In genomic region chr2:169478745-169479256, GRCh38 we compare ENCODE assay signal across 7 cellular contexts. TPM values are rescaled to one million over a fixed set of nuclear protein-coding genes. Genes with fewer than 3 reads are reported as not detected.
DNase-seq lines count a peak whose midpoint lies in the region; ATAC-seq, FAIRE-seq and TF ChIP-seq lines count a peak whose summit lies in the region.

No MANE protein-coding gene starts in this region.

- TF ChIP-seq CTCF in HCT116 (IDR thresholded peaks at IDR 0.05 in 2 of 3, conservative IDR thresholded peaks at IDR 0.05 in 1 of 3; ENCODE audit: borderline replicate concordance in 1 of 3, insufficient read depth in 1 of 3, low read depth in 2 of 3, low read length in 2 of 3) (no peak), spleen (IDR thresholded peaks at IDR 0.05 in 8 of 11, conservative IDR thresholded peaks at IDR 0.05 in 3 of 11) (no peak)

- H2AFZ ChIP-seq in HCT116 (ENCODE audit: low read depth, low read length, poor library complexity, severe bottlenecking): peak overlapping the region; percentile 77

- H3K79me2 ChIP-seq in HCT116 (ENCODE audit: insufficient read depth, low read length): no peaks in the 10 kb centered on the region; the same call in 1 of the 2 replicates

- TF ChIP-seq POLR2A in HCT116 (IDR thresholded peaks at IDR 0.05; ENCODE audit: borderline replicate concordance, extremely low read depth, insufficient read depth, insufficient read length) (peak; percentile 6), spleen (IDR thresholded peaks at IDR 0.05) (no peak)

- RAD21 ChIA-PET in HCT116 (lab: Charles Lee; ENCODE audit: low non-redundant PET in 1 of 2, low total read pairs in 2 of 2, uncharacterized antibody in 2 of 2, unreplicated experiment in 2 of 2): no interaction called here

- no peaks in the 10 kb centered on the region for H3K36me3 Mint-ChIP-seq in activated CD4-positive, alpha-beta memory T cell treated with anti-CD3 and anti-CD28 coated beads, Interleukin-2, amount 10 ng/mL, durations not matched to agents 7 days and 5 days (ENCODE audit: low read depth)

- peaks cover 20% of the 10 kb centered on the region for H3K4me1 Mint-ChIP-seq in activated CD4-positive, alpha-beta memory T cell treated with anti-CD3 and anti-CD28 coated beads, Interleukin-2, amount 10 ng/mL, durations not matched to agents 7 days and 5 days

- H3K4me2 ChIP-seq in HCT116 (ENCODE audit: low read length): peak overlapping the region; percentile 75

- H3K4me3 Mint-ChIP-seq in activated CD4-positive, alpha-beta memory T cell treated with anti-CD3 and anti-CD28 coated beads, Interleukin-2, amount 10 ng/mL, durations not matched to agents 7 days and 5 days: peak overlapping the region; percentile 84

- no peaks in the 10 kb centered on the region for H3K9me3 Mint-ChIP-seq in activated CD4-positive, alpha-beta memory T cell treated with anti-CD3 and anti-CD28 coated beads, Interleukin-2, amount 10 ng/mL, durations not matched to agents 7 days and 5 days

- H3K36me3 ChIP-seq in HCT116 (ENCODE audit: control insufficient read depth in 1 of 2, insufficient read depth in 2 of 2, low read length in 2 of 2) (no peaks in the 10 kb centered on the region), iPS DF 6.9 (ENCODE audit: control insufficient read depth, insufficient read depth, low read length) (no peaks in the 10 kb centered on the region), spleen (peaks cover 0 to 17% (median 2%) of the 10 kb centered on the region in 6 donors)

- DNase-seq in HCT116 (ENCODE audit: low read depth, low spot score) (no peak), iPS DF 6.9 (ENCODE audit: low read depth, low spot score) (no peak), spleen (no peak), cortex of kidney (lab: John Stamatoyannopoulos, UW) (no peak), iPS-NIHi11 (ENCODE audit: low spot score) (no peak), urothelium cell line (ENCODE audit: low spot score) (no peak)
- no peak for DNase-seq in activated CD4-positive, alpha-beta memory T cell treated with anti-CD3 and anti-CD28 coated beads, Interleukin-2, amount 10 ng/mL, durations not matched to agents 7 days and 5 days

- H3K27me3 ChIP-seq in HCT116 (ENCODE audit: insufficient read depth, low read length) (no peaks in the 10 kb centered on the region), iPS DF 6.9 (ENCODE audit: control insufficient read depth, insufficient read depth, low read length) (peaks cover 16% of the 10 kb centered on the region), spleen (replicated peaks in 1 of 7) (no peaks in the 10 kb centered on the region)

- POLR2A ChIA-PET in HCT116 (lab: Charles Lee): interaction anchor here (1.1 kb wide), 1 partner anchor 10 kb away, joined by 3 read pairs; no protein-coding TSS in a partner anchor
- POLR2A ChIA-PET in activated CD4-positive, alpha-beta memory T cell treated with anti-CD3 and anti-CD28 coated beads, Interleukin-2, amount 10 ng/mL, durations not matched to agents 7 days and 5 days (lab: Charles Lee): interaction anchor here (0.9 to 2.3 kb wide), 7 partner anchors 8 to 117 kb away, joined by 3 to 7 read pairs (median 3); partner anchors contain the start of genes FASTKD1 and LRP2

- no TSS peak for BruUV-seq in HCT116 (replicated peaks; lab: Mats Ljungman, UMichigan)

- H3K4me3 ChIP-seq in HCT116 (replicated peaks in 1 of 2; ENCODE audit: low read depth in 1 of 2, low read length in 2 of 2) (peak overlapping the region; percentile 54 to 68), iPS DF 6.9 (ENCODE audit: low read length) (peak overlapping the region; percentile 60; the same call in 1 of the 2 replicates), spleen (peak overlapping the region; percentile 49 to 97 (median 84))

- no peaks in the 10 kb centered on the region for H3K9me2 ChIP-seq in HCT116 (ENCODE audit: insufficient read depth)

- no peak for TF ChIP-seq RAD21 in HCT116 (IDR thresholded peaks at IDR 0.05; ENCODE audit: low read depth)

- H3K27ac Mint-ChIP-seq in activated CD4-positive, alpha-beta memory T cell treated with anti-CD3 and anti-CD28 coated beads, Interleukin-2, amount 10 ng/mL, durations not matched to agents 7 days and 5 days: no peak overlapping the region

- no peaks in the 10 kb centered on the region for H3K27me3 Mint-ChIP-seq in activated CD4-positive, alpha-beta memory T cell treated with anti-CD3 and anti-CD28 coated beads, Interleukin-2, amount 10 ng/mL, durations not matched to agents 7 days and 5 days

- ATAC-seq in HCT116: peak; percentile 7; the same call in 1 of the 2 replicates

- WGBS in iPS DF 6.9 (ENCODE audit: insufficient coverage, insufficient read length): no CpG with 5 or more reads among the region's 14 CpGs
- WGBS in spleen, 5 donors: 72 to 83% (median 79%) methylated on average over 14 of the region's 14 CpGs

- H3K4me1 ChIP-seq in HCT116 (ENCODE audit: control insufficient read depth in 1 of 2, insufficient read depth in 2 of 2, low read length in 2 of 2) (peaks cover 0 to 12% of the 10 kb centered on the region in 2 experiments; a peak in 1 of 4 replicates), iPS DF 6.9 (ENCODE audit: control insufficient read depth, insufficient read depth, low read length) (no peaks in the 10 kb centered on the region), spleen (peaks cover 0 to 25% (median 4%) of the 10 kb centered on the region in 6 donors)

- no peaks in the 10 kb centered on the region for H4K20me1 ChIP-seq in HCT116 (ENCODE audit: insufficient read depth)

- intact Hi-C loops in HCT116 (cut with micrococcal nuclease): no loop called here
- intact Hi-C loops in spleen (cut with DNase I; ENCODE audit: low total_unique reads): no loop called here

- H3K9ac ChIP-seq in HCT116 (ENCODE audit: low read length): peak overlapping the region; percentile 63; the same call in 1 of the 2 replicates

- H3K9me3 ChIP-seq in HCT116 (ENCODE audit: control insufficient read depth in 1 of 2, insufficient read depth in 1 of 2, low read depth in 1 of 2, low read length in 2 of 2): no peaks in the 10 kb centered on the region
- H3K9me3 ChIP-seq in iPS DF 6.9 (ENCODE audit: control insufficient read depth, insufficient read depth, low read length): no peaks in the 10 kb centered on the region
- no peaks in the 10 kb centered on the region for H3K9me3 ChIP-seq in spleen

- no peak for FAIRE-seq in urothelium cell line (lab: Jason Lieb, UNC)

- H3K27ac ChIP-seq in HCT116 (ENCODE audit: low read depth, low read length) (peak overlapping the region; percentile 11; the same call in 1 of the 2 replicates), iPS DF 6.9 (ENCODE audit: low read length) (no peak overlapping the region), spleen (peak overlapping the region in 7 of 8 donors; percentile 46 to 80 (median 70))

- CTCF ChIA-PET in HCT116 (lab: Charles Lee): interaction anchor here (1.0 to 1.3 kb wide), 2 partner anchors 10 to 346 kb away, joined by 3 read pairs; partner anchors contain the start of gene METTL5
- CTCF ChIA-PET in activated CD4-positive, alpha-beta memory T cell treated with anti-CD3 and anti-CD28 coated beads, Interleukin-2, amount 10 ng/mL, durations not matched to agents 7 days and 5 days (lab: Charles Lee): interaction anchor here (0.9 to 4.3 kb wide), 11 partner anchors 8 to 290 kb away, joined by 3 to 29 read pairs (median 4); no protein-coding TSS in a partner anchor

TF ChIP-seq in HCT116, 20 proteins besides CTCF, POLR2A, EP300 and RAD21 (continues in another document):
- TF ChIP-seq EGR1 (IDR thresholded peaks at IDR 0.05; ENCODE audit: low read depth) (no peak), EZH2phosphoT487 (IDR thresholded peaks at IDR 0.05; ENCODE audit: borderline replicate concordance) (no peak), TCF7L2 (IDR thresholded peaks at IDR 0.05; ENCODE audit: borderline replicate concordance, extremely low read depth, insufficient read depth, insufficient read length) (no peak), CEBPB (IDR thresholded peaks at IDR 0.05; ENCODE audit: low read depth) (no peak), ATF3 (IDR thresholded peaks at IDR 0.05) (no peak), CBX3 (IDR thresholded peaks at IDR 0.05; ENCODE audit: low read depth) (no peak), SP1 (IDR thresholded peaks at IDR 0.05; ENCODE audit: low read depth) (no peak), ZFX (IDR thresholded peaks at IDR 0.05) (no peak), SRF (IDR thresholded peaks at IDR 0.05; ENCODE audit: low read depth) (no peak), SIN3A (IDR thresholded peaks at IDR 0.05; ENCODE audit: low read depth) (no peak), POLR2AphosphoS5 (IDR thresholded peaks at IDR 0.05; ENCODE audit: low read depth, low read length) (no peak), ZNF274 (IDR thresholded peaks at IDR 0.05; ENCODE audit: low read depth, low read length) (no peak)

RNA-seq across cellular contexts. Expression of gene BBS5, which starts 0.5 kb away (rescaled TPM):
- 4.6 TPM for total RNA-seq in HCT116 (2021; ENCODE audit: unreplicated experiment)
- 1.0 and 1.6 TPM in 2 replicates for polyA plus RNA-seq in HCT116 (2012)
- 1 to 10 TPM in 1 of 2 experiments, under 1 TPM in 1; 0.90 to 1.1 TPM for total RNA-seq in activated CD4-positive, alpha-beta memory T cell treated with anti-CD3 and anti-CD28 coated beads, Interleukin-2, amount 10 ng/mL, durations not matched to agents 7 days and 5 days
- total RNA-seq in spleen: 10 to 100 TPM in 1 of 7 donors, 1 to 10 TPM in 6; 4.3 to 11.4 (median 8.3) TPM
- polyA plus RNA-seq in spleen: 1 to 10 TPM; 2.9 to 4.1 (median 3.4) TPM

RNA-seq across cellular contexts. Expression of gene KLHL41, which starts 30.7 kb away (rescaled TPM):
- total RNA-seq in HCT116 (2021; ENCODE audit: unreplicated experiment) (0.15 TPM), spleen (1 to 10 TPM in 3 of 7 donors, under 1 TPM in 4; 0.30 to 1.0 (median 0.69) TPM)
- polyA plus RNA-seq in HCT116 (2012): 0.40 and 0.49 TPM in 2 replicates
- not detected for total RNA-seq in activated CD4-positive, alpha-beta memory T cell treated with anti-CD3 and anti-CD28 coated beads, Interleukin-2, amount 10 ng/mL, durations not matched to agents 7 days and 5 days
- under 1 TPM; 0.52 to 0.72 (median 0.67) TPM for polyA plus RNA-seq in spleen
